In the genomic region with DNA sequence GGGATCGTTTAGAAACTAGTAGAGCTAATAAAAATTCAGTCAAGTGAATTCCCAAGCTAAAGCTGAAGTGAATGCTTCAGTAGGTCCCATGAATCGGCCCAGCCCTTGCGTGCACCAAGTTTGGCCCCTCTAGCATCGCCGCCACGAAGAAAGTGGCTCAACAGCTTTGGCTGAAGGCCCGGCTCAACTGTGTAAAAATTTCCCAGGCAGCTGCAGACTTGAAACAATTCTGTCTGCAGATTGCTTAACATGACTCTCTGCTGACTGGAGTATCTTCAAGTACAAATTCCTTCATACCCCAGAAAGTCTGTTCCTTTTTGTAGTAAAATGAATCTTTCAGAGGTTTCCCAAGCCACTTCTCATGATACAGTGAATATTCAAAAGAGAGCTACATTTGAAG, we compare ENCODE assay signal across 10 cellular contexts. TPM values are rescaled to one million over a fixed set of nuclear protein-coding genes. Genes with fewer than 3 reads are reported as not detected.
DNase-seq lines count a peak whose midpoint lies in the region; ATAC-seq and TF ChIP-seq lines count a peak whose summit lies in the region.
"Had no signal": no experiment of that assay in that cellular context is flagged by ENCODE, and none has a peak within 500 bp of the region (broad histone marks: within the 10 kb centered on the region; RNA-seq: fewer than 3 reads in every experiment).

No MANE protein-coding gene starts in this region.

- no peak for TF ChIP-seq POLR2A in gastroesophageal sphincter (IDR thresholded peaks at IDR 0.05)

- TF ChIP-seq EP300 in gastroesophageal sphincter (IDR thresholded peaks at IDR 0.05), result no peak

- H3K27ac ChIP-seq in gastroesophageal sphincter (peak overlapping the region in 2 of 4 donors; percentile 20 to 37), aorta (ENCODE audit: low read depth in 1 of 2, low read length in 2 of 2) (peak overlapping the region in 1 of 2 donors; percentile 40)
- H3K27ac ChIP-seq: tibial nerve had no signal

- WGBS in gastroesophageal sphincter (ENCODE audit: low coverage in 1 of 2), 2 donors, result 17 to 30% methylated on average over 7 of the region's 7 CpGs
- WGBS in aorta, 2 donors, result 5 to 7% methylated on average over 7 of the region's 7 CpGs

- DNase-seq in SIG-M5 treated with dmso at 0.1 percent for 504 hours (lab: John Stamatoyannopoulos, UW; ENCODE audit: unreplicated experiment) (peak; percentile 54), SIG-M5 (lab: John Stamatoyannopoulos, UW) (no peak), myocyte (ENCODE audit: low read depth) (peak; percentile 85), aorta (peak; percentile 79 to 88), OCI-M2 (lab: John Stamatoyannopoulos, UW; ENCODE audit: unreplicated experiment) (no peak), NCI-H345 treated with DMSO at 0.1 percent for 48 hours (lab: John Stamatoyannopoulos, UW; ENCODE audit: unreplicated experiment) (no peak)
- DNase-seq: OCI-M1 had no signal

- TF ChIP-seq CTCF in gastroesophageal sphincter (IDR thresholded peaks at IDR 0.05), result no peak

- H3K36me3 ChIP-seq in gastroesophageal sphincter (peaks cover 0 to 10% of the 10 kb centered on the region in 2 donors), aorta (ENCODE audit: control insufficient read depth in 1 of 2, insufficient read depth in 2 of 2, low read length in 1 of 2) (no peaks in the 10 kb centered on the region)

- intact Hi-C loops in aorta (cut with DNase I), result no loop called here

- H3K4me3 ChIP-seq in gastroesophageal sphincter (peak overlapping the region in 1 of 2 donors; percentile 8), aorta (ENCODE audit: low read length in 2 of 2) (no peak overlapping the region)
- H3K4me3 ChIP-seq: tibial nerve had no signal

- H3K27me3 ChIP-seq in gastroesophageal sphincter (no peaks in the 10 kb centered on the region), aorta (ENCODE audit: control insufficient read depth in 1 of 2, insufficient read depth in 2 of 2, low read length in 1 of 2) (no peaks in the 10 kb centered on the region)
- H3K27me3 ChIP-seq: tibial nerve had no signal

- H3K9me3 ChIP-seq in gastroesophageal sphincter (no peaks in the 10 kb centered on the region), aorta (ENCODE audit: control insufficient read depth, low read length) (no peaks in the 10 kb centered on the region)
- H3K9me3 ChIP-seq: tibial nerve had no signal

- H3K4me1 ChIP-seq in gastroesophageal sphincter (peaks cover 0 to 14% (median 2%) of the 10 kb centered on the region in 3 donors), aorta (ENCODE audit: control insufficient read depth in 1 of 2, insufficient read depth in 2 of 2, low read length in 2 of 2) (peaks cover 0 to 6% of the 10 kb centered on the region in 2 donors)

- peak; percentile 90 for ATAC-seq in gastroesophageal sphincter
- peak; percentile 79 for ATAC-seq in aorta (ENCODE audit: low FRiP score)
- ATAC-seq in GM18907 (IDR thresholded peaks at IDR 0.05; ENCODE audit: unreplicated experiment), result no peak

RNA-seq across cellular contexts. Expression of a gene that starts 32.7 kb away (rescaled TPM):
- total RNA-seq in gastroesophageal sphincter (10 to 100 TPM; 26.4 to 54.3 (median 36.5) TPM), myocyte (18.4 and 23.4 TPM in 2 replicates), aorta (10 to 100 TPM; 24.5 to 26.4 TPM)
- 2.8 TPM for polyA plus RNA-seq in myocyte (2012)
- 10 to 100 TPM in 1 of 2 donors, 1 to 10 TPM in 1; 8.3 to 15.2 TPM for polyA plus RNA-seq in aorta

Comparison
In these comparisons a context has a peak if more than half of its experiments do, and no peak if none do; other contexts are left out.
1. DNase-seq: peak in SIG-M5 treated with dmso at 0.1 percent for 504 hours (single experiment), myocyte (single experiment) and aorta (2 of 2); none in SIG-M5 (single experiment), OCI-M2 (single experiment) and NCI-H345 treated with DMSO at 0.1 percent for 48 hours (single experiment).